21 cellular contexts compared by ENCODE assay signal in genomic region chr22:18975434-18976196, GRCh38. TPM values are rescaled to one million over a fixed set of nuclear protein-coding genes. Genes with fewer than 3 reads are reported as not detected.
DNase-seq lines count a peak whose midpoint lies in the region; ATAC-seq, FAIRE-seq and TF ChIP-seq lines count a peak whose summit lies in the region.
"Had no signal": no experiment of that assay in that cellular context is flagged by ENCODE, and none has a peak within 500 bp of the region (broad histone marks: within the 10 kb centered on the region; RNA-seq: fewer than 3 reads in every experiment).

No MANE protein-coding gene starts in this region.

- H3K27me3 ChIP-seq in right atrium auricular region (no peaks in the 10 kb centered on the region), bronchial epithelial cell (ENCODE audit: control insufficient read depth, insufficient read depth, low read length) (no peaks in the 10 kb centered on the region), pancreas (no peaks in the 10 kb centered on the region)

- H3K4me1 ChIP-seq in right atrium auricular region: peaks cover 0 to 4% of the 10 kb centered on the region in 2 donors
- peaks cover 3 to 15% (median 12%) of the 10 kb centered on the region in 3 donors for H3K4me1 ChIP-seq in pancreas
- H3K4me1 ChIP-seq: A549 had no signal

- intact Hi-C loops in Right ventricle myocardium superior (cut with DNase I) (no loop called here), pancreas (cut with DNase I) (no loop called here)

- ATAC-seq in Right ventricle myocardium superior (ENCODE audit: poor library complexity) (no peak), left lobe of liver (peak; percentile 24), pancreas (peak; percentile 78 to 85 (median 83))
- ATAC-seq: A549; CD8-positive, alpha-beta T cell; GM23338 had no signal

- in situ Hi-C loops in GM13977 (cut with MboI; ENCODE audit: low pct_unique_long_range_greater_than_20kb, low sequenced_read_pairs, unreplicated experiment): no loop called here

- peak; percentile 10 for DNase-seq in Right ventricle myocardium superior
- no peak for DNase-seq in right atrium auricular region (ENCODE audit: low spot score)
- DNase-seq in bronchial epithelial cell (ENCODE audit: low read depth): no peak
- no peak for DNase-seq in left lobe of liver (ENCODE audit: low spot score)
- peak in 5 of 6 donors; percentile 73 to 94 (median 86) for DNase-seq in pancreas
- DNase-seq in GM13977 (ENCODE audit: low spot score): no peak
- DNase-seq in NCI-H146 (lab: John Stamatoyannopoulos, UW): no peak
- DNase-seq: CD8-positive, alpha-beta T cell; COR-L47; DMS153; DMS79 treated with DMSO at 0.1 percent for 48 hours; EL; H7 had no signal

- FAIRE-seq in bronchial epithelial cell (lab: Jason Lieb, UNC) (peak; percentile 43), pancreas (lab: Jason Lieb, UNC) (no peak)
- FAIRE-seq: A549, D721Med, G401.6, GM12891 had no signal

- no peak overlapping the region for H3K27ac ChIP-seq in right atrium auricular region
- H3K27ac ChIP-seq in pancreas: peak overlapping the region; percentile 53 to 90 (median 72)
- H3K27ac ChIP-seq: A549 had no signal

- 45 to 55% methylated on average over 16 of the region's 16 CpGs for WGBS in pancreas, 2 donors

- H3K36me3 ChIP-seq in right atrium auricular region: no peaks in the 10 kb centered on the region
- no peaks in the 10 kb centered on the region for H3K36me3 ChIP-seq in bronchial epithelial cell (ENCODE audit: control insufficient read depth, insufficient read depth, low read length)
- no peaks in the 10 kb centered on the region for H3K36me3 ChIP-seq in pancreas

- H3K4me3 ChIP-seq in right atrium auricular region (no peak overlapping the region), bronchial epithelial cell (ENCODE audit: low read depth, low read length) (no peak overlapping the region), pancreas (no peak overlapping the region)
- H3K4me3 ChIP-seq: A549, GM23338 had no signal

- TF ChIP-seq CTCF in right atrium auricular region (IDR thresholded peaks at IDR 0.05) (no peak), bronchial epithelial cell (IDR thresholded peaks at IDR 0.05; ENCODE audit: insufficient read depth, low read length, severe bottlenecking) (no peak), pancreas (IDR thresholded peaks at IDR 0.05) (no peak), GM13977 (IDR thresholded peaks at IDR 0.05; ENCODE audit: extremely low read depth, insufficient read depth, missing control alignments) (no peak)

- H3K9me3 ChIP-seq in right atrium auricular region (no peaks in the 10 kb centered on the region), pancreas (no peaks in the 10 kb centered on the region)

RNA-seq across cellular contexts. Expression of gene PRODH, which starts 39.5 kb away (rescaled TPM):
- total RNA-seq in Right ventricle myocardium superior (11.9 TPM), right atrium auricular region (1 to 10 TPM; 1.7 to 8.0 TPM), bronchial epithelial cell (5.0 and 52.6 TPM in 2 replicates), left lobe of liver (35.6 TPM), pancreas (1 to 10 TPM in 2 of 6 donors, under 1 TPM in 4; 0.35 to 4.1 (median 0.78) TPM)
- 1 to 10 TPM in 1 of 2 donors, under 1 TPM in 1; 0.65 to 1.7 TPM for polyA plus RNA-seq in pancreas
- total RNA-seq: CD8-positive, alpha-beta T cell had no signal
- polyA plus RNA-seq: AG04450, BJ, CD14-positive monocyte had no signal

Comparison
In these comparisons a context has a peak if more than half of its experiments do, and no peak if none do; other contexts are left out.
1. DNase-seq: peak in Right ventricle myocardium superior (single experiment) and pancreas (5 of 6); none in right atrium auricular region (single experiment), bronchial epithelial cell (single experiment), left lobe of liver (single experiment), GM13977 (single experiment) and NCI-H146 (single experiment).
2. H3K27ac ChIP-seq: peak in pancreas (4 of 4); none in right atrium auricular region (0 of 2).